ENCODE assay signal across 23 cellular contexts in the genomic region with DNA sequence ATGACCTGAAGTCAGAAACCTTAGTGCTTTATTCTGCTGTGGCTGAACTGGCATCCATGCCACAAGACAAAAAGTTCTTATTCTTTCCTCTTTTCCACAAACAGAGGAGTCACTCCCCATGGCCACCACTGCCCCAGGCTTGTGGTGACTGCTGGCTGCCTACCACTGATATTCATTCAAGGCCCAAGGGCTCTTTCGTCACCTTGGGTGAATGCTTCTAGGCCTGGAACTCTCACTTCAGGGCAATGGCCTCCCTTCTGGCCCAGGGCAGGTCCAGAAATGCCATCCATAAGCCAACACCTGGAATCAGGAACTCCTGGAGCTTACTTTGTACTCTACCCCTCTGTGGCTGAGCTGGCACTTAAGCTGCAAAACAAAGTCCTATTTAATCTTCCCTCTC.
"Had no signal": no experiment of that assay in that cellular context is flagged by ENCODE, and none has a peak within 500 bp of the region (broad histone marks: within the 10 kb centered on the region; RNA-seq: fewer than 3 reads in every experiment).

No MANE protein-coding gene starts in this region.

- H3K36me3 ChIP-seq: colonic mucosa had no signal

- H3K27ac ChIP-seq: colonic mucosa, coronary artery, dorsolateral prefrontal cortex, epithelial cell of prostate, esophagus muscularis mucosa, esophagus squamous epithelium, foreskin keratinocyte, gastrocnemius medialis, gastroesophageal sphincter, heart left ventricle, heart right ventricle had no signal

- H3K9me3 ChIP-seq: colonic mucosa, gastrocnemius medialis had no signal

- H3K4me3 ChIP-seq: colonic mucosa, coronary artery, dorsolateral prefrontal cortex, esophagus muscularis mucosa, esophagus squamous epithelium, gastrocnemius medialis, gastroesophageal sphincter, heart left ventricle, heart right ventricle had no signal

- H3K27me3 ChIP-seq: colonic mucosa, dorsolateral prefrontal cortex, esophagus muscularis mucosa, esophagus squamous epithelium, foreskin keratinocyte, gastrocnemius medialis, gastroesophageal sphincter, heart left ventricle, heart right ventricle had no signal

- H3K4me1 ChIP-seq: colonic mucosa, esophagus muscularis mucosa, esophagus squamous epithelium, foreskin keratinocyte, gastrocnemius medialis, gastroesophageal sphincter, heart left ventricle, heart right ventricle had no signal

- DNase-seq: colonic mucosa; cortex of kidney; dermis blood vessel endothelial cell; dorsolateral prefrontal cortex; effector CD4-positive, alpha-beta T cell; effector CD8-positive, alpha-beta T cell; effector memory CD4-positive, alpha-beta T cell; effector memory CD8-positive, alpha-beta T cell; endodermal cell; erythroblast; esophagus squamous epithelium; foreskin fibroblast; foreskin keratinocyte; foreskin melanocyte; gastrocnemius medialis; glutamatergic neuron; head of caudate nucleus; heart left ventricle; heart right ventricle had no signal
